In genomic region chr11:126263489-126263888, GRCh38 we compare ENCODE assay signal across 1 cellular context.
TF ChIP-seq lines count a peak whose summit lies in the region.

No MANE protein-coding gene starts in this region.

TF ChIP-seq in IMR-90, 13 proteins besides CTCF, POLR2A, EP300 and RAD21:
- TF ChIP-seq FOS (IDR thresholded peaks at IDR 0.05; ENCODE audit: low read depth, low read length) (no peak), BHLHE40 (IDR thresholded peaks at IDR 0.05; ENCODE audit: low read depth, low read length) (no peak), NFE2L2 (IDR thresholded peaks at IDR 0.05; ENCODE audit: low read depth, low read length) (no peak), USF2 (IDR thresholded peaks at IDR 0.05; ENCODE audit: low read depth, low read length) (no peak), CHD1 (IDR thresholded peaks at IDR 0.05; ENCODE audit: low read depth, low read length) (no peak), MXI1 (IDR thresholded peaks at IDR 0.05; ENCODE audit: borderline replicate concordance, low read depth, low read length) (no peak), RFX5 (IDR thresholded peaks at IDR 0.05; ENCODE audit: low read depth, low read length) (no peak), MAFK (IDR thresholded peaks at IDR 0.05; ENCODE audit: low read depth, low read length) (no peak), RCOR1 (IDR thresholded peaks at IDR 0.05; ENCODE audit: insufficient replicate concordance, low read length) (no peak), SMC3 (IDR thresholded peaks at IDR 0.05; ENCODE audit: low read depth, low read length) (no peak), CEBPB (IDR thresholded peaks at IDR 0.05; ENCODE audit: low read depth, low read length) (no peak)
- TF ChIP-seq, protein P1, sequence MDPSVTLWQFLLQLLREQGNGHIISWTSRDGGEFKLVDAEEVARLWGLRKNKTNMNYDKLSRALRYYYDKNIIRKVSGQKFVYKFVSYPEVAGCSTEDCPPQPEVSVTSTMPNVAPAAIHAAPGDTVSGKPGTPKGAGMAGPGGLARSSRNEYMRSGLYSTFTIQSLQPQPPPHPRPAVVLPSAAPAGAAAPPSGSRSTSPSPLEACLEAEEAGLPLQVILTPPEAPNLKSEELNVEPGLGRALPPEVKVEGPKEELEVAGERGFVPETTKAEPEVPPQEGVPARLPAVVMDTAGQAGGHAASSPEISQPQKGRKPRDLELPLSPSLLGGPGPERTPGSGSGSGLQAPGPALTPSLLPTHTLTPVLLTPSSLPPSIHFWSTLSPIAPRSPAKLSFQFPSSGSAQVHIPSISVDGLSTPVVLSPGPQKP (IDR thresholded peaks at IDR 0.05; ENCODE audit: borderline replicate concordance, low read depth, low read length), result no peak
